13 cellular contexts compared by ENCODE assay signal in genomic region chr3:37992271-37993066, GRCh38. TPM values are rescaled to one million over a fixed set of nuclear protein-coding genes. Genes with fewer than 3 reads are reported as not detected.
DNase-seq lines count a peak whose midpoint lies in the region; ATAC-seq and TF ChIP-seq lines count a peak whose summit lies in the region.
"Had no signal": no experiment of that assay in that cellular context is flagged by ENCODE, and none has a peak within 500 bp of the region (broad histone marks: within the 10 kb centered on the region; RNA-seq: fewer than 3 reads in every experiment).

No MANE protein-coding gene starts in this region.

- no peak overlapping the region for H3K4me3 ChIP-seq in left lung
- H3K4me3 ChIP-seq in stomach, result peak overlapping the region; percentile 16 to 43 (median 33)
- H3K4me3 ChIP-seq in WERI-Rb-1 (ENCODE audit: low read depth, low read length), result no peak overlapping the region
- H3K4me3 ChIP-seq: ovary had no signal

- H3K9me3 ChIP-seq in left lung (no peaks in the 10 kb centered on the region), stomach (no peaks in the 10 kb centered on the region), WERI-Rb-1 (ENCODE audit: severe bottlenecking) (no peaks in the 10 kb centered on the region)
- H3K9me3 ChIP-seq: ovary had no signal

- POLR2A ChIA-PET in activated naive CD8-positive, alpha-beta T cell treated with anti-CD3 and anti-CD28 coated beads, Interleukin-2, amount 10 ng/mL, durations not matched to agents 7 days and 5 days (lab: Charles Lee), result no interaction called here

- no peak for TF ChIP-seq EP300 in stomach (IDR thresholded peaks at IDR 0.05)

- intact Hi-C loops in left lung (cut with DNase I) (no loop called here), stomach (cut with DNase I; ENCODE audit: low total_unique reads) (no loop called here)

- H3K27ac ChIP-seq in left lung (peak overlapping the region; percentile 56 to 92), stomach (peak overlapping the region; percentile 86 to 92 (median 90)), WERI-Rb-1 (no peak overlapping the region)
- H3K27ac ChIP-seq: ovary had no signal

- no peak overlapping the region for H3K27ac Mint-ChIP-seq in activated T-cell treated with anti-CD3 and anti-CD28 coated beads, Interleukin-2, amount 50 U/mL, for 72 hours
- peak overlapping the region; percentile 42 for H3K27ac Mint-ChIP-seq in activated naive CD8-positive, alpha-beta T cell treated with anti-CD3 and anti-CD28 coated beads, Interleukin-2, amount 10 ng/mL, durations not matched to agents 7 days and 5 days

- H3K4me1 Mint-ChIP-seq in activated T-cell treated with anti-CD3 and anti-CD28 coated beads, Interleukin-2, amount 50 U/mL, for 4 hours (ENCODE audit: low read depth), result peaks cover 42% of the 10 kb centered on the region
- peaks cover 46% of the 10 kb centered on the region for H3K4me1 Mint-ChIP-seq in activated T-cell treated with anti-CD3 and anti-CD28 coated beads, Interleukin-2, amount 50 U/mL, for 72 hours (ENCODE audit: low read depth)
- peaks cover 31% of the 10 kb centered on the region for H3K4me1 Mint-ChIP-seq in activated naive CD8-positive, alpha-beta T cell treated with anti-CD3 and anti-CD28 coated beads, Interleukin-2, amount 10 ng/mL, durations not matched to agents 7 days and 5 days

- WGBS in stomach, 5 donors, result 46 to 63% (median 53%) methylated on average over 9 of the region's 9 CpGs

- H3K36me3 ChIP-seq in left lung (peaks cover 0 to 2% of the 10 kb centered on the region in 2 donors), stomach (peaks cover 0 to 17% (median 8%) of the 10 kb centered on the region in 4 donors), WERI-Rb-1 (no peaks in the 10 kb centered on the region)
- H3K36me3 ChIP-seq: ovary had no signal

- H3K27me3 ChIP-seq in left lung (no peaks in the 10 kb centered on the region), stomach (no peaks in the 10 kb centered on the region), WERI-Rb-1 (ENCODE audit: insufficient read depth, low read depth, severe bottlenecking) (no peaks in the 10 kb centered on the region)
- H3K27me3 ChIP-seq: ovary had no signal

- peak in 1 of 4 donors; percentile 69 for TF ChIP-seq POLR2A in stomach (IDR thresholded peaks at IDR 0.05)

- no peak for DNase-seq in activated T-cell treated with anti-CD3 and anti-CD28 coated beads, Interleukin-2, amount 50 U/mL, for 4 hours
- DNase-seq in activated T-cell treated with anti-CD3 and anti-CD28 coated beads, Interleukin-2, amount 50 U/mL, for 72 hours, result no peak
- DNase-seq in activated naive CD8-positive, alpha-beta T cell treated with anti-CD3 and anti-CD28 coated beads, Interleukin-2, amount 10 ng/mL, durations not matched to agents 7 days and 5 days, result no peak
- DNase-seq in left lung (no peak), stomach (peak; percentile 76), WERI-Rb-1 (no peak)
- DNase-seq in central memory CD4-positive, alpha-beta T cell, result no peak
- DNase-seq: ACHN; NCI-H1105 treated with DMSO at 0.1 percent for 48 hours; stimulated activated CD4-positive, alpha-beta T cell treated with anti-CD3 and anti-CD28 coated beads, Interleukin-4, amount 100 ng/mL, for 24 hours had no signal

- H3K27me3 Mint-ChIP-seq in activated T-cell treated with anti-CD3 and anti-CD28 coated beads, Interleukin-2, amount 50 U/mL, for 4 hours (ENCODE audit: low read depth), result no peaks in the 10 kb centered on the region
- no peaks in the 10 kb centered on the region for H3K27me3 Mint-ChIP-seq in activated T-cell treated with anti-CD3 and anti-CD28 coated beads, Interleukin-2, amount 50 U/mL, for 72 hours (ENCODE audit: low read depth)
- no peaks in the 10 kb centered on the region for H3K27me3 Mint-ChIP-seq in activated naive CD8-positive, alpha-beta T cell treated with anti-CD3 and anti-CD28 coated beads, Interleukin-2, amount 10 ng/mL, durations not matched to agents 7 days and 5 days

- H3K9me3 Mint-ChIP-seq in activated T-cell treated with anti-CD3 and anti-CD28 coated beads, Interleukin-2, amount 50 U/mL, for 4 hours, result no peaks in the 10 kb centered on the region
- H3K9me3 Mint-ChIP-seq in activated T-cell treated with anti-CD3 and anti-CD28 coated beads, Interleukin-2, amount 50 U/mL, for 72 hours, result no peaks in the 10 kb centered on the region
- no peaks in the 10 kb centered on the region for H3K9me3 Mint-ChIP-seq in activated naive CD8-positive, alpha-beta T cell treated with anti-CD3 and anti-CD28 coated beads, Interleukin-2, amount 10 ng/mL, durations not matched to agents 7 days and 5 days

- peak overlapping the region; percentile 93 for H3K4me3 Mint-ChIP-seq in activated T-cell treated with anti-CD3 and anti-CD28 coated beads, Interleukin-2, amount 50 U/mL, for 4 hours
- peak overlapping the region in 1 of 2 donors; percentile 91 for H3K4me3 Mint-ChIP-seq in activated T-cell treated with anti-CD3 and anti-CD28 coated beads, Interleukin-2, amount 50 U/mL, for 72 hours
- H3K4me3 Mint-ChIP-seq in activated naive CD8-positive, alpha-beta T cell treated with anti-CD3 and anti-CD28 coated beads, Interleukin-2, amount 10 ng/mL, durations not matched to agents 7 days and 5 days, result no peak overlapping the region

- peaks cover 0 to 78% of the 10 kb centered on the region in 2 donors for H3K4me1 ChIP-seq in left lung
- peaks cover 12 to 72% (median 52%) of the 10 kb centered on the region in 4 donors for H3K4me1 ChIP-seq in stomach

- ATAC-seq in activated T-cell treated with anti-CD3 and anti-CD28 coated beads, Interleukin-2, amount 50 U/mL, for 4 hours, result no peak
- ATAC-seq in activated T-cell treated with anti-CD3 and anti-CD28 coated beads, Interleukin-2, amount 50 U/mL, for 72 hours (replicated peaks in 1 of 2), result no peak
- no peak for ATAC-seq in activated naive CD8-positive, alpha-beta T cell treated with anti-CD3 and anti-CD28 coated beads, Interleukin-2, amount 10 ng/mL, durations not matched to agents 7 days and 5 days (ENCODE audit: low read depth)
- ATAC-seq in left lung (peak; percentile 43), GM18868 (IDR thresholded peaks at IDR 0.05; ENCODE audit: unreplicated experiment) (no peak)
- ATAC-seq: SK-N-SH treated with all-trans-retinoic acid at 6 μM for 48 hours had no signal

- no peak for TF ChIP-seq CTCF in left lung (IDR thresholded peaks at IDR 0.05)
- TF ChIP-seq CTCF in stomach (IDR thresholded peaks at IDR 0.05), result no peak
- TF ChIP-seq CTCF in WERI-Rb-1 (IDR thresholded peaks at IDR 0.05; ENCODE audit: low read depth, low read length), result no peak

- peaks cover 11% of the 10 kb centered on the region for H3K36me3 Mint-ChIP-seq in activated T-cell treated with anti-CD3 and anti-CD28 coated beads, Interleukin-2, amount 50 U/mL, for 4 hours (ENCODE audit: insufficient read depth)
- H3K36me3 Mint-ChIP-seq in activated T-cell treated with anti-CD3 and anti-CD28 coated beads, Interleukin-2, amount 50 U/mL, for 72 hours (ENCODE audit: insufficient read depth in 2 of 2), result peaks cover 3 to 10% of the 10 kb centered on the region in 2 donors
- peaks cover 16% of the 10 kb centered on the region for H3K36me3 Mint-ChIP-seq in activated naive CD8-positive, alpha-beta T cell treated with anti-CD3 and anti-CD28 coated beads, Interleukin-2, amount 10 ng/mL, durations not matched to agents 7 days and 5 days

RNA-seq across cellular contexts. Expression of gene VILL, which starts 1.9 kb away (rescaled TPM):
- 10 to 100 TPM; 15.0 to 16.8 (median 16.6) TPM for total RNA-seq in activated T-cell treated with anti-CD3 and anti-CD28 coated beads, Interleukin-2, amount 50 U/mL, for 4 hours
- total RNA-seq in activated T-cell treated with anti-CD3 and anti-CD28 coated beads, Interleukin-2, amount 50 U/mL, for 72 hours, result 10 to 100 TPM; 12.5 to 16.1 TPM
- 10 to 100 TPM; 25.2 to 25.3 TPM for total RNA-seq in activated naive CD8-positive, alpha-beta T cell treated with anti-CD3 and anti-CD28 coated beads, Interleukin-2, amount 10 ng/mL, durations not matched to agents 7 days and 5 days
- total RNA-seq in left lung (10 to 100 TPM; 29.0 to 36.9 TPM), stomach (100 to 1,000 TPM in 2 of 5 donors, 10 to 100 TPM in 3; 59.8 to 191 (median 86.8) TPM)
- 100 to 1,000 TPM in 1 of 3 donors, 10 to 100 TPM in 2; 24.1 to 202 (median 43.7) TPM for polyA plus RNA-seq in stomach

RNA-seq across cellular contexts. Expression of gene PLCD1, which starts 37.0 kb away (rescaled TPM):
- 1 to 10 TPM; 1.8 to 3.4 (median 1.9) TPM for total RNA-seq in activated T-cell treated with anti-CD3 and anti-CD28 coated beads, Interleukin-2, amount 50 U/mL, for 4 hours
- 10 to 100 TPM; 15.4 to 16.8 TPM for total RNA-seq in activated T-cell treated with anti-CD3 and anti-CD28 coated beads, Interleukin-2, amount 50 U/mL, for 72 hours
- total RNA-seq in activated naive CD8-positive, alpha-beta T cell treated with anti-CD3 and anti-CD28 coated beads, Interleukin-2, amount 10 ng/mL, durations not matched to agents 7 days and 5 days, result 10 to 100 TPM; 36.5 to 45.4 TPM
- total RNA-seq in left lung (10 to 100 TPM; 33.3 to 47.5 TPM), stomach (10 to 100 TPM in 4 of 5 donors, 1 to 10 TPM in 1; 8.2 to 73.9 (median 15.6) TPM)
- polyA plus RNA-seq in stomach, result 10 to 100 TPM in 2 of 3 donors, 1 to 10 TPM in 1; 9.8 to 27.1 (median 11.3) TPM

RNA-seq across cellular contexts. Expression of gene DLEC1, which starts 46.5 kb away (rescaled TPM):
- under 1 TPM; 0.05 to 0.16 (median 0.08) TPM for total RNA-seq in activated T-cell treated with anti-CD3 and anti-CD28 coated beads, Interleukin-2, amount 50 U/mL, for 4 hours
- under 1 TPM; 0.43 to 0.81 TPM for total RNA-seq in activated T-cell treated with anti-CD3 and anti-CD28 coated beads, Interleukin-2, amount 50 U/mL, for 72 hours
- 1 to 10 TPM; 3.2 to 3.7 TPM for total RNA-seq in activated naive CD8-positive, alpha-beta T cell treated with anti-CD3 and anti-CD28 coated beads, Interleukin-2, amount 10 ng/mL, durations not matched to agents 7 days and 5 days
- total RNA-seq in left lung, result 1 to 10 TPM; 2.9 to 5.3 TPM
- total RNA-seq in stomach, result 1 to 10 TPM in 2 of 5 donors, not detected in 3; 1.3 to 1.5 TPM
- polyA plus RNA-seq in stomach, result under 1 TPM; 0.12 to 0.31 (median 0.20) TPM

Comparison
In these comparisons a context has a peak if more than half of its experiments do, and no peak if none do; other contexts are left out.
1. H3K4me3 ChIP-seq: peak in stomach (4 of 4); none in left lung (0 of 2) and WERI-Rb-1 (single experiment).